ENCODE assay signal across 1 cellular context in genomic region chr9:104747565-104748358, GRCh38.
TF ChIP-seq lines count a peak whose summit lies in the region.

Gene NIPSNAP3A, plus strand, starts transcription at chr9:104747683. Its CDS starts 110 bp downstream, at chr9:104747793.

TF ChIP-seq in K562, 482 proteins besides CTCF, POLR2A, EP300 and RAD21 (continued from another document and continues in another):
- TF ChIP-seq ZBTB2 (IDR thresholded peaks at IDR 0.05) (peak; percentile 78), ATF7 (IDR thresholded peaks at IDR 0.05) (peak; percentile 62), MCM3 (IDR thresholded peaks at IDR 0.05) (no peak), CCAR2 (IDR thresholded peaks at IDR 0.05; ENCODE audit: low read depth, low read length) (no peak), FIP1L1 (IDR thresholded peaks at IDR 0.05; ENCODE audit: low read depth, low read length, poor library complexity, severe bottlenecking) (no peak), E4F1 (CRISPR knock-in tag; IDR thresholded peaks at IDR 0.05; ENCODE audit: borderline replicate concordance) (no peak), KHSRP (IDR thresholded peaks at IDR 0.05) (no peak), FOXM1 (IDR thresholded peaks at IDR 0.05; ENCODE audit: low read depth) (no peak), FOXM1 (CRISPR knock-in tag; IDR thresholded peaks at IDR 0.05; ENCODE audit: low read depth) (0 out of 2 replicates have a peak, but pooled peaks have one; percentile 12), SP2 (IDR thresholded peaks at IDR 0.05; ENCODE audit: extremely low read depth, low read depth, low read length, poor library complexity, severe bottlenecking) (no peak), NCOA1 (IDR thresholded peaks at IDR 0.05; ENCODE audit: low read depth) (no peak), GATAD2B (IDR thresholded peaks at IDR 0.05; ENCODE audit: borderline replicate concordance) (no peak), BACH1 (tag; IDR thresholded peaks at IDR 0.05) (no peak), ERF (CRISPR knock-in tag; IDR thresholded peaks at IDR 0.05) (no peak), PATZ1 (CRISPR knock-in tag; IDR thresholded peaks at IDR 0.05; ENCODE audit: borderline replicate concordance) (no peak), STAT6 (CRISPR knock-in tag; IDR thresholded peaks at IDR 0.05) (no peak), TAL1 (IDR thresholded peaks at IDR 0.05) (no peak), E2F6 (IDR thresholded peaks at IDR 0.05; ENCODE audit: borderline replicate concordance in 1 of 2, extremely low read depth in 1 of 2, insufficient read depth in 1 of 2, insufficient read length in 1 of 2, low read depth in 1 of 2, low read length in 1 of 2, poor library complexity in 1 of 2, severe bottlenecking in 1 of 2) (peak in 1 of 2 experiments; percentile 26), ZNF140 (CRISPR knock-in tag; IDR thresholded peaks at IDR 0.05) (no peak), SP1 (CRISPR knock-in tag; IDR thresholded peaks at IDR 0.05) (peak; percentile 79), JUN (IDR thresholded peaks at IDR 0.05; ENCODE audit: borderline replicate concordance, low read depth, low read length) (no peak), JUN (CRISPR knock-in tag; IDR thresholded peaks at IDR 0.05; ENCODE audit: borderline replicate concordance) (no peak), CEBPZ (IDR thresholded peaks at IDR 0.05; ENCODE audit: borderline replicate concordance, low read depth, low read length) (no peak), ZNF175 (CRISPR knock-in tag; IDR thresholded peaks at IDR 0.05; ENCODE audit: low read depth) (no peak), TOE1 (IDR thresholded peaks at IDR 0.05; ENCODE audit: borderline replicate concordance) (no peak), TOE1 (CRISPR knock-in tag; IDR thresholded peaks at IDR 0.05; ENCODE audit: borderline replicate concordance, low read depth) (no peak), DEAF1 (CRISPR knock-in tag; IDR thresholded peaks at IDR 0.05) (no peak), CHD1 (IDR thresholded peaks at IDR 0.05; ENCODE audit: low read length) (peak; percentile 6), MTA3 (IDR thresholded peaks at IDR 0.05; ENCODE audit: borderline replicate concordance) (0 out of 2 replicates have a peak, but pooled peaks have one; percentile 20), ZBTB40 (IDR thresholded peaks at IDR 0.05) (no peak), ZBTB40 (CRISPR knock-in tag; IDR thresholded peaks at IDR 0.05) (no peak)
